Comparison of ENCODE assay signal across 8 cellular contexts in the genomic region with DNA sequence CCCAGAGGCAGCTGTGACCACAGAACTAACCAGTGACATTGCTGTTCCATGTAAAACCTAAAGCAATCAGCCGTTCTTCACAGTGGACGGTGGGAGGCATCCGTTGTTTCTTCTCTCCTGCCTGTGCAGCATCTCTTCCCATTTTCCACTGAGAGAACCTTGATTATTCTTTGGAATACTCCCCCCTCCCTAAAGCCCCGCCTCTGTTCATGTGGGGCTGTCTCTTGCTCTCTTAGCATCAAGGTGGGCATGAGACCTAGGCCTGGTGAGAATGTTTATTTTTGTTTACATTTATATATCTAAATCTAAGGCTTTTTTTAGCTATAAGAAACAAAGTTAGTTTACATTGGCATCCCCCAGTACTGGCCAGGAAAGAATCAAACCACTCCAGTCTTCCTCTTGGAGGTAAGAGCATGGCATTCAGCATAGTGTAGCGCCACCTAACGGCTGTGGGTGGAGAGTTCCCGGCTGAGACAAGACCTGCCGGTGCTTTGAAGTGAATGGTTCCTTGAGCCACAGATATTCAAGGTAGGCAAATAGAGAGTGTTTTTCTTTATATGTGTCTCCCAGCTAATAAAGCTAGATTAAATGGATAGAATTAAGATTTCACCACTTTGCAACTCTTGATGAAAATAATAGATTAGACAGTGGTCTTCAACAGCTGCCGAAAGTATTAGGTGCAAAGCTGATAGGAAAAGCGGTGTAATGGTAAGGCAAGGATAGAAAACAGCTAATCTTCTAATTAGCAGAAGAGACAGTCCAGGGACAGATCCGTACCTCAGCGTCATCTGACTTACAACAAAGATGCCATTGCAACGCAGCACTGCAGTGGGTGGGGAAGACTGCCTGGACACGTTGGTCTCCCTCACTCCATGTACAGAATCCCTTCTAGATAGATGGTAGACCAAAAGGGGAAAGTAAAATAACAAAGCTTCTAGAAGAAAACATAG.
DNase-seq lines count a peak whose midpoint lies in the region; ATAC-seq and TF ChIP-seq lines count a peak whose summit lies in the region.

No MANE protein-coding gene starts in this region.

- no peaks in the 10 kb centered on the region for H3K79me2 ChIP-seq in osteoblast (ENCODE audit: insufficient read depth, low read length)

- H3K27me3 ChIP-seq in osteoblast (ENCODE audit: insufficient read depth, low read length), result no peaks in the 10 kb centered on the region

- H3K36me3 ChIP-seq in osteoblast (ENCODE audit: insufficient read depth, low read length), result no peaks in the 10 kb centered on the region

- no peak overlapping the region for H2AFZ ChIP-seq in osteoblast (ENCODE audit: low read length)

- H3K27ac ChIP-seq in VCaP, result no peak overlapping the region
- H3K27ac ChIP-seq in osteoblast (ENCODE audit: low read depth, low read length), result no peak overlapping the region

- no peak overlapping the region for H3K27ac Mint-ChIP-seq in activated T-helper 1 cell treated with anti-CD3 and anti-CD28 coated beads, Interleukin-12 subunit alpha, Interleukin-12 subunit beta, Interleukin-2, Interleukin-4 antibody, amounts not matched to agents 30 ng/mL and 10 ng/mL and 1 ng/mL, durations not matched to agents 14 hours and 24 hours and 36 hours

- peaks cover 10% of the 10 kb centered on the region for H3K4me1 ChIP-seq in osteoblast (ENCODE audit: insufficient read depth, low read length)

- no peak overlapping the region for H3K4me3 Mint-ChIP-seq in activated T-helper 1 cell treated with anti-CD3 and anti-CD28 coated beads, Interleukin-12 subunit alpha, Interleukin-12 subunit beta, Interleukin-2, Interleukin-4 antibody, amounts not matched to agents 30 ng/mL and 10 ng/mL and 1 ng/mL, durations not matched to agents 14 hours and 24 hours and 36 hours

- no peaks in the 10 kb centered on the region for H3K27me3 Mint-ChIP-seq in activated T-helper 1 cell treated with anti-CD3 and anti-CD28 coated beads, Interleukin-12 subunit alpha, Interleukin-12 subunit beta, Interleukin-2, Interleukin-4 antibody, amounts not matched to agents 30 ng/mL and 10 ng/mL and 1 ng/mL, durations not matched to agents 14 hours and 24 hours and 36 hours (ENCODE audit: insufficient read depth)

- H3K4me1 Mint-ChIP-seq in activated T-helper 1 cell treated with anti-CD3 and anti-CD28 coated beads, Interleukin-12 subunit alpha, Interleukin-12 subunit beta, Interleukin-2, Interleukin-4 antibody, amounts not matched to agents 30 ng/mL and 10 ng/mL and 1 ng/mL, durations not matched to agents 14 hours and 24 hours and 36 hours (ENCODE audit: low read depth), result no peaks in the 10 kb centered on the region

- DNase-seq in AG10803 (ENCODE audit: low read depth), result peak; percentile 71
- peak; percentile 82 for DNase-seq in NCI-H146 (lab: John Stamatoyannopoulos, UW)
- peak; percentile 53 to 84 for DNase-seq in foreskin fibroblast
- DNase-seq in osteoblast (ENCODE audit: insufficient read length, low spot score, missing footprints), result peak; percentile 94
- no peak for DNase-seq in activated T-helper 1 cell treated with anti-CD3 and anti-CD28 coated beads, Interleukin-12 subunit alpha, Interleukin-12 subunit beta, Interleukin-2, Interleukin-4 antibody, amounts not matched to agents 30 ng/mL and 10 ng/mL and 1 ng/mL, durations not matched to agents 14 hours and 24 hours and 36 hours (ENCODE audit: low spot score)

- H4K20me1 ChIP-seq in osteoblast (ENCODE audit: insufficient read depth, low read length), result no peaks in the 10 kb centered on the region

- H3K4me3 ChIP-seq in AG10803 (ENCODE audit: low read length) (no peak overlapping the region), foreskin fibroblast (ENCODE audit: low read depth in 1 of 2, low read length in 2 of 2) (no peak overlapping the region), osteoblast (ENCODE audit: insufficient read depth, low read length) (no peak overlapping the region)

- H3K9me3 Mint-ChIP-seq in activated T-helper 1 cell treated with anti-CD3 and anti-CD28 coated beads, Interleukin-12 subunit alpha, Interleukin-12 subunit beta, Interleukin-2, Interleukin-4 antibody, amounts not matched to agents 30 ng/mL and 10 ng/mL and 1 ng/mL, durations not matched to agents 14 hours and 24 hours and 36 hours, result no peaks in the 10 kb centered on the region

- H3K36me3 Mint-ChIP-seq in activated T-helper 1 cell treated with anti-CD3 and anti-CD28 coated beads, Interleukin-12 subunit alpha, Interleukin-12 subunit beta, Interleukin-2, Interleukin-4 antibody, amounts not matched to agents 30 ng/mL and 10 ng/mL and 1 ng/mL, durations not matched to agents 14 hours and 24 hours and 36 hours (ENCODE audit: low read depth), result no peaks in the 10 kb centered on the region

- H3K9me3 ChIP-seq in osteoblast (ENCODE audit: low read depth, low read length), result no peaks in the 10 kb centered on the region

- TF ChIP-seq CTCF in AG10803 (conservative IDR thresholded peaks at IDR 0.05; ENCODE audit: low read length) (peak; percentile 89), VCaP (conservative IDR thresholded peaks at IDR 0.05) (peak; percentile 87), foreskin fibroblast (IDR thresholded peaks at IDR 0.05; ENCODE audit: low read depth, low read length) (peak; percentile 93), osteoblast (IDR thresholded peaks at IDR 0.05; ENCODE audit: extremely low read depth, low read depth, low read length) (peak; percentile 97)

- intact Hi-C loops in activated T-helper 1 cell treated with anti-CD3 and anti-CD28 coated beads, Interleukin-12 subunit alpha, Interleukin-12 subunit beta, Interleukin-2, Interleukin-4 antibody, amounts not matched to agents 30 ng/mL and 10 ng/mL and 1 ng/mL, durations not matched to agents 14 hours and 24 hours and 36 hours (cut with micrococcal nuclease), result loop anchor here (5.0 kb wide), 1 partner anchor 337 kb away; no protein-coding TSS in a partner anchor

- ATAC-seq in GM18517 (IDR thresholded peaks at IDR 0.05; ENCODE audit: unreplicated experiment) (peak; percentile 55), HG03457 (IDR thresholded peaks at IDR 0.05; ENCODE audit: unreplicated experiment) (no peak)

- H3K4me2 ChIP-seq in osteoblast (ENCODE audit: insufficient read depth, low read length), result no peak overlapping the region
